In the genomic region with DNA sequence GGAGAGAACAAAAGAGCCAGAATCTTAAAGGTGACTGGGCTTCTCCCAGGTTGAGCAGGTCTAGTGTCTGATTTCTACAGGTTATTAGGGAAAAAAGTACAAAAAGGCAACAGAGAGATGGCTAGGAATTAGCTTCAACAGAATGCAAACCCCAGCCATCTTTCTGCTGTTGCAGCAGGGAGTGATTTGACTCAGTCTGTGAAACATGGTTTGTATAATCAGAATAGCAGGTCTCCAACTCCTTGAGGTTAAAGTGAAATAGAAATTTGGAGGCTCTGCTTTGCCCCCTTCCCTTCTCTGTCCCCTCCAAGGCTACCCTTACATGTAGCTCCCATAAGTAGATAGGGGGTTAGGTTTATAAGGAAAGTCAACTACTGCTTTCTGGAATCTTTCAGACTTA, we compare ENCODE assay signal across 1 cellular context.
TF ChIP-seq lines count a peak whose summit lies in the region.

No MANE protein-coding gene starts in this region.

TF ChIP-seq in GM12878, 131 proteins besides CTCF, POLR2A, EP300 and RAD21 (continued from another document):
- TF ChIP-seq, protein P1, sequence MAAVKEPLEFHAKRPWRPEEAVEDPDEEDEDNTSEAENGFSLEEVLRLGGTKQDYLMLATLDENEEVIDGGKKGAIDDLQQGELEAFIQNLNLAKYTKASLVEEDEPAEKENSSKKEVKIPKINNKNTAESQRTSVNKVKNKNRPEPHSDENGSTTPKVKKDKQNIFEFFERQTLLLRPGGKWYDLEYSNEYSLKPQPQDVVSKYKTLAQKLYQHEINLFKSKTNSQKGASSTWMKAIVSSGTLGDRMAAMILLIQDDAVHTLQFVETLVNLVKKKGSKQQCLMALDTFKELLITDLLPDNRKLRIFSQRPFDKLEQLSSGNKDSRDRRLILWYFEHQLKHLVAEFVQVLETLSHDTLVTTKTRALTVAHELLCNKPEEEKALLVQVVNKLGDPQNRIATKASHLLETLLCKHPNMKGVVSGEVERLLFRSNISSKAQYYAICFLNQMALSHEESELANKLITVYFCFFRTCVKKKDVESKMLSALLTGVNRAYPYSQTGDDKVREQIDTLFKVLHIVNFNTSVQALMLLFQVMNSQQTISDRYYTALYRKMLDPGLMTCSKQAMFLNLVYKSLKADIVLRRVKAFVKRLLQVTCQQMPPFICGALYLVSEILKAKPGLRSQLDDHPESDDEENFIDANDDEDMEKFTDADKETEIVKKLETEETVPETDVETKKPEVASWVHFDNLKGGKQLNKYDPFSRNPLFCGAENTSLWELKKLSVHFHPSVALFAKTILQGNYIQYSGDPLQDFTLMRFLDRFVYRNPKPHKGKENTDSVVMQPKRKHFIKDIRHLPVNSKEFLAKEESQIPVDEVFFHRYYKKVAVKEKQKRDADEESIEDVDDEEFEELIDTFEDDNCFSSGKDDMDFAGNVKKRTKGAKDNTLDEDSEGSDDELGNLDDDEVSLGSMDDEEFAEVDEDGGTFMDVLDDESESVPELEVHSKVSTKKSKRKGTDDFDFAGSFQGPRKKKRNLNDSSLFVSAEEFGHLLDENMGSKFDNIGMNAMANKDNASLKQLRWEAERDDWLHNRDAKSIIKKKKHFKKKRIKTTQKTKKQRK (IDR thresholded peaks at IDR 0.05; ENCODE audit: low read depth, low read length), result no peak
- TF ChIP-seq JUNB (IDR thresholded peaks at IDR 0.05), result peak; percentile 49
- no peak for TF ChIP-seq SPI1 (IDR thresholded peaks at IDR 0.05; ENCODE audit: borderline replicate concordance, insufficient read depth, low read depth, low read length)
- no peak for TF ChIP-seq TARDBP (IDR thresholded peaks at IDR 0.05; ENCODE audit: borderline replicate concordance)
- TF ChIP-seq MXI1 (IDR thresholded peaks at IDR 0.05; ENCODE audit: low read depth, low read length), result no peak
- peak; percentile 38; the same call in 1 of the 2 replicates for TF ChIP-seq IRF4 (IDR thresholded peaks at IDR 0.05; ENCODE audit: low read depth, low read length)
- TF ChIP-seq SIX5 (IDR thresholded peaks at IDR 0.05; ENCODE audit: low read depth, low read length, severe bottlenecking), result no peak
- no peak for TF ChIP-seq POLR2AphosphoS5 (IDR thresholded peaks at IDR 0.05; ENCODE audit: low read length)
- TF ChIP-seq GABPA (IDR thresholded peaks at IDR 0.05; ENCODE audit: low read depth), result no peak
- TF ChIP-seq, protein P2, sequence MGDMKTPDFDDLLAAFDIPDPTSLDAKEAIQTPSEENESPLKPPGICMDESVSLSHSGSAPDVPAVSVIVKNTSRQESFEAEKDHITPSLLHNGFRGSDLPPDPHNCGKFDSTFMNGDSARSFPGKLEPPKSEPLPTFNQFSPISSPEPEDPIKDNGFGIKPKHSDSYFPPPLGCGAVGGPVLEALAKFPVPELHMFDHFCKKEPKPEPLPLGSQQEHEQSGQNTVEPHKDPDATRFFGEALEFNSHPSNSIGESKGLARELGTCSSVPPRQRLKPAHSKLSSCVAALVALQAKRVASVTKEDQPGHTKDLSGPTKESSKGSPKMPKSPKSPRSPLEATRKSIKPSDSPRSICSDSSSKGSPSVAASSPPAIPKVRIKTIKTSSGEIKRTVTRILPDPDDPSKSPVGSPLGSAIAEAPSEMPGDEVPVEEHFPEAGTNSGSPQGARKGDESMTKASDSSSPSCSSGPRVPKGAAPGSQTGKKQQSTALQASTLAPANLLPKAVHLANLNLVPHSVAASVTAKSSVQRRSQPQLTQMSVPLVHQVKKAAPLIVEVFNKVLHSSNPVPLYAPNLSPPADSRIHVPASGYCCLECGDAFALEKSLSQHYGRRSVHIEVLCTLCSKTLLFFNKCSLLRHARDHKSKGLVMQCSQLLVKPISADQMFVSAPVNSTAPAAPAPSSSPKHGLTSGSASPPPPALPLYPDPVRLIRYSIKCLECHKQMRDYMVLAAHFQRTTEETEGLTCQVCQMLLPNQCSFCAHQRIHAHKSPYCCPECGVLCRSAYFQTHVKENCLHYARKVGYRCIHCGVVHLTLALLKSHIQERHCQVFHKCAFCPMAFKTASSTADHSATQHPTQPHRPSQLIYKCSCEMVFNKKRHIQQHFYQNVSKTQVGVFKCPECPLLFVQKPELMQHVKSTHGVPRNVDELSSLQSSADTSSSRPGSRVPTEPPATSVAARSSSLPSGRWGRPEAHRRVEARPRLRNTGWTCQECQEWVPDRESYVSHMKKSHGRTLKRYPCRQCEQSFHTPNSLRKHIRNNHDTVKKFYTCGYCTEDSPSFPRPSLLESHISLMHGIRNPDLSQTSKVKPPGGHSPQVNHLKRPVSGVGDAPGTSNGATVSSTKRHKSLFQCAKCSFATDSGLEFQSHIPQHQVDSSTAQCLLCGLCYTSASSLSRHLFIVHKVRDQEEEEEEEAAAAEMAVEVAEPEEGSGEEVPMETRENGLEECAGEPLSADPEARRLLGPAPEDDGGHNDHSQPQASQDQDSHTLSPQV (IDR thresholded peaks at IDR 0.05), result no peak
- TF ChIP-seq RUNX3 (IDR thresholded peaks at IDR 0.05; ENCODE audit: low read length), result 0 out of 2 replicates have a peak, but pooled peaks have one; percentile 9
